17 cellular contexts compared by ENCODE assay signal in genomic region chr11:32062540-32062939, GRCh38.
DNase-seq lines count a peak whose midpoint lies in the region; ATAC-seq and TF ChIP-seq lines count a peak whose summit lies in the region.
"Had no signal": no experiment of that assay in that cellular context is flagged by ENCODE, and none has a peak within 500 bp of the region (broad histone marks: within the 10 kb centered on the region; RNA-seq: fewer than 3 reads in every experiment).

No MANE protein-coding gene starts in this region.

- H3K9me3 Mint-ChIP-seq in stimulated activated naive CD8-positive, alpha-beta T cell treated with anti-CD3 and anti-CD28 coated beads, Interleukin-15, amount 100 ng/mL, for 72 hours, result no peaks in the 10 kb centered on the region
- H3K9me3 Mint-ChIP-seq: CD14-positive monocyte, HFFc6 had no signal

- H3K27ac Mint-ChIP-seq in stimulated activated naive CD8-positive, alpha-beta T cell treated with anti-CD3 and anti-CD28 coated beads, Interleukin-15, amount 100 ng/mL, for 72 hours, result no peak overlapping the region
- H3K27ac Mint-ChIP-seq: CD14-positive monocyte; CD4-positive, alpha-beta memory T cell; HFFc6 had no signal

- no peak for TF ChIP-seq CTCF in HEK293 (tag by site-specific recombination; IDR thresholded peaks at IDR 0.05)

- POLR2A ChIA-PET in HEK293 (lab: Yijun Ruan, JAX), result no interaction called here

- no peaks in the 10 kb centered on the region for H3K9me3 ChIP-seq in HEK293 (ENCODE audit: control insufficient read depth, insufficient read depth, low read depth, low read length)
- H3K9me3 ChIP-seq: BLaER1 had no signal

- CTCF ChIA-PET in HEK293 (lab: Yijun Ruan, JAX), result interaction anchor here (0.6 to 1.2 kb wide), 3 partner anchors 11 to 184 kb away, joined by 4 to 5 read pairs (median 4); no protein-coding TSS in a partner anchor

- H3K4me1 ChIP-seq in HEK293 (ENCODE audit: control insufficient read depth, insufficient read depth, low read length), result no peaks in the 10 kb centered on the region

- H3K27me3 Mint-ChIP-seq in stimulated activated naive CD8-positive, alpha-beta T cell treated with anti-CD3 and anti-CD28 coated beads, Interleukin-15, amount 100 ng/mL, for 72 hours, result peaks cover 27% of the 10 kb centered on the region

- H3K4me3 ChIP-seq in HEK293 (ENCODE audit: low read depth, low read length), result no peak overlapping the region
- H3K4me3 ChIP-seq: BLaER1, GM23248 had no signal

- ATAC-seq in stimulated activated naive CD8-positive, alpha-beta T cell treated with anti-CD3 and anti-CD28 coated beads, Interleukin-15, amount 100 ng/mL, for 72 hours, result no peak

- H3K4me3 Mint-ChIP-seq in stimulated activated naive CD8-positive, alpha-beta T cell treated with anti-CD3 and anti-CD28 coated beads, Interleukin-15, amount 100 ng/mL, for 72 hours, result no peak overlapping the region
- H3K4me3 Mint-ChIP-seq: CD14-positive monocyte; CD4-positive, alpha-beta memory T cell; HFFc6 had no signal

- no peaks in the 10 kb centered on the region for H3K4me1 Mint-ChIP-seq in stimulated activated naive CD8-positive, alpha-beta T cell treated with anti-CD3 and anti-CD28 coated beads, Interleukin-15, amount 100 ng/mL, for 72 hours
- H3K4me1 Mint-ChIP-seq: CD4-positive, alpha-beta memory T cell had no signal

- DNase-seq in Ammon's horn (ENCODE audit: low spot score) (peak; percentile 29), inferior parietal cortex (ENCODE audit: extremely low spot score) (peak; percentile 27), retina (no peak)
- DNase-seq in stimulated activated naive CD8-positive, alpha-beta T cell treated with anti-CD3 and anti-CD28 coated beads, Interleukin-15, amount 100 ng/mL, for 72 hours, result no peak
- no peak for DNase-seq in stimulated activated CD4-positive, alpha-beta T cell treated with anti-CD3 and anti-CD28 coated beads, Interleukin-1b, Interleukin-23, amount 100 ng/mL, for 48 hours
- DNase-seq: AML-193; CD4-positive, alpha-beta memory T cell; DMS 273 treated with DMSO at 0.1 percent for 48 hours; DMS53; GDM1; GM23248; HCEC 1CT; HFFc6 had no signal

- H3K27ac ChIP-seq in HEK293 (ENCODE audit: extremely low read depth, low read depth, low read length), result no peak overlapping the region
- H3K27ac ChIP-seq: BLaER1, GM23248, HL-60 had no signal

- no peaks in the 10 kb centered on the region for H3K36me3 ChIP-seq in HEK293 (ENCODE audit: control insufficient read depth in 2 of 2, insufficient read depth in 1 of 2, low read length in 2 of 2)
- H3K36me3 ChIP-seq: BLaER1 had no signal

TF ChIP-seq in HEK293, 187 proteins besides CTCF, POLR2A, EP300 and RAD21:
- TF ChIP-seq BCL6B (tag by site-specific recombination; IDR thresholded peaks at IDR 0.05) (no peak), ZNF366 (tag by site-specific recombination; conservative IDR thresholded peaks at IDR 0.05) (0 out of 2 replicates have a peak, but pooled peaks have one; percentile 31)

Comparison
In these comparisons a context has a peak if more than half of its experiments do, and no peak if none do; other contexts are left out.
1. DNase-seq: peak in Ammon's horn (single experiment) and inferior parietal cortex (single experiment); none in retina (single experiment), stimulated activated naive CD8-positive, alpha-beta T cell treated with anti-CD3 and anti-CD28 coated beads, Interleukin-15, amount 100 ng/mL, for 72 hours (0 of 2) and stimulated activated CD4-positive, alpha-beta T cell treated with anti-CD3 and anti-CD28 coated beads, Interleukin-1b, Interleukin-23, amount 100 ng/mL, for 48 hours (single experiment).